ENCODE assay signal across 1 cellular context in the genomic region with DNA sequence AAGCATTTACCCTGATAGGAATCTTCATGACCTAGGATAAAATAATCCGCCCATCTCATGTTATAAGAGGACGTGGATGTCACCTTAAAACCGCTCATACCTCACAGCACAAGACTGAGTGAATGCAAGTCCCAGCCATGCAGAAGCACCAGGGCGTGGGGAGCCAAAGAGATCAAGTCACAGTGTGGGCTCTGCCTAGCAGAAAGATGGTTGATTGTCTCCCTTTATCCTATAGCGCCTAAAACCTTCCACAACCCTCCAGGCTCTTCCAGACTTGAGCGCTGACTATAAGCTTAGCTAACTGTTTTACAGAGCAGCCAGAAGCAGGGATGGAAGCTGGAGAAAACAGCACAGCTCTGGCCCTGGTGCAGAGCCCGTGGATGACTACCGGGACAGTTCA.
TF ChIP-seq lines count a peak whose summit lies in the region.

No MANE protein-coding gene starts in this region.

TF ChIP-seq in GM12878, 131 proteins besides CTCF, POLR2A, EP300 and RAD21:
- TF ChIP-seq ZNF217 (IDR thresholded peaks at IDR 0.05) (no peak), RCOR1 (conservative IDR thresholded peaks at IDR 0.05; ENCODE audit: low read depth, low read length) (no peak), FOXK2 (IDR thresholded peaks at IDR 0.05) (no peak)
